Comparison of ENCODE assay signal across 8 cellular contexts in the genomic region with DNA sequence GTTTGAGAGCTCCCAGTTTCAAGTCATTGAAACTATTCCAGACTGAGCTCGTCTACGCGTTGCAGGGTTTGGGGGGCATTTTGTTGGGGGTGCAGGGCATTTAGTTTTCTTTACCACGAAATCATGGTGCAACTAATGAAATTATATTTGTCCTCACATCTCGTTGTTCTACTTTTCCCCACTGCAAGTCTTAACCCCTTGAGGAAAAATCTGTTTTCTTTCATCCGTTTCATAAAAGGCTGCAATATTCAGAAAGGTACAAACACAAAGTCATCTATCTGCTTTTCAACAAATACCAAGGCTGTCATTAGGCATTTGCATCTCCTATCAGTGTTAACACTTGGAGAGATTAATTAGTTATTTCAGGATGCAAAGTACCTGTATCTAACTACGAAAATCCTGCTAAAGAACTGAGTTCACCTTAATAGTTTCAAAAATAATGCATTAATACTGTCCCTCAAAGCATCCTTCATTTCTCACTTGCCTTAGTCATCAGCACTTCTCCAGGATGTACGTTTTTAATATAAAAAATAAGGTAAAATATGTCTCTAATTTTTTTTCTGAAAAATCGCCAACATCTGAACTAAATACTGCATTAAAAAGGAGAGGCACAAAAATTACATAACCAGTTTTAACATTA.
A peak's percentile ranks its signal among the peaks of the same experiment; 100 is the strongest.
DNase-seq lines count a peak whose midpoint lies in the region; ATAC-seq, FAIRE-seq and TF ChIP-seq lines count a peak whose summit lies in the region.

No MANE protein-coding gene starts in this region.

- H3K9ac ChIP-seq in DND-41 (ENCODE audit: low read depth, low read length), result peak overlapping the region; percentile 100
- H3K9ac ChIP-seq in OCI-LY1 (ENCODE audit: low read length), result peak overlapping the region; percentile 99

- no peaks in the 10 kb centered on the region for H4K20me1 ChIP-seq in DND-41 (ENCODE audit: insufficient read depth, low read length)
- H4K20me1 ChIP-seq in OCI-LY1 (ENCODE audit: insufficient read depth, low read length), result no peaks in the 10 kb centered on the region

- H3K4me2 ChIP-seq in DND-41 (ENCODE audit: insufficient read depth, low read length) (peak overlapping the region; percentile 81), OCI-LY1 (ENCODE audit: low read length) (peak overlapping the region; percentile 79)

- no peaks in the 10 kb centered on the region for H3K9me2 ChIP-seq in OCI-LY1 (ENCODE audit: low read depth, low read length)

- H2AFZ ChIP-seq in DND-41 (ENCODE audit: low read depth, low read length) (no peak overlapping the region), OCI-LY1 (ENCODE audit: low read length) (no peak overlapping the region)

- 0 out of 2 replicates have a peak, but pooled peaks cover 3% of the 10 kb centered on the region for H3F3A ChIP-seq in OCI-LY1 (ENCODE audit: insufficient read depth, low read length)

- FAIRE-seq in endometrium (lab: Jason Lieb, UNC), result peak; percentile 74

- TF ChIP-seq CTCF in DND-41 (IDR thresholded peaks at IDR 0.05; ENCODE audit: borderline replicate concordance, extremely low read depth, low read length, poor library complexity, severe bottlenecking) (no peak), OCI-LY1 (IDR thresholded peaks at IDR 0.05; ENCODE audit: low read length) (no peak), neutrophil (IDR thresholded peaks at IDR 0.05) (no peak)

- H3K27ac ChIP-seq in DND-41 (ENCODE audit: low read length) (peak overlapping the region; percentile 97), OCI-LY1 (ENCODE audit: low read depth, low read length, poor library complexity, severe bottlenecking) (peak overlapping the region; percentile 96), neutrophil (peak overlapping the region; percentile 94)

- ATAC-seq in DND-41 (ENCODE audit: insufficient read depth, low read depth) (no peak), GM18868 (IDR thresholded peaks at IDR 0.05; ENCODE audit: unreplicated experiment) (no peak), GM21528 (IDR thresholded peaks at IDR 0.05; ENCODE audit: low FRiP score, unreplicated experiment) (no peak)

- H3K9me3 ChIP-seq in DND-41 (ENCODE audit: insufficient read depth, low read length, severe bottlenecking) (no peaks in the 10 kb centered on the region), OCI-LY1 (ENCODE audit: low read length) (no peaks in the 10 kb centered on the region), neutrophil (no peaks in the 10 kb centered on the region)

- no peak for DNase-seq in DND-41
- no peak for DNase-seq in NCI-H1048 (lab: John Stamatoyannopoulos, UW)
- DNase-seq in NCI-H524 (lab: John Stamatoyannopoulos, UW), result no peak

- H3K4me3 ChIP-seq in DND-41 (ENCODE audit: low read depth in 1 of 2, low read length in 2 of 2) (peak overlapping the region; percentile 63 to 86), OCI-LY1 (ENCODE audit: low read depth, low read length, poor library complexity, severe bottlenecking) (peak overlapping the region; percentile 84), neutrophil (ENCODE audit: low read depth in 1 of 2, low read length in 1 of 2) (peak overlapping the region; percentile 81 to 95)

- H3K27me3 ChIP-seq in DND-41 (ENCODE audit: insufficient read depth, low read length, poor library complexity) (no peaks in the 10 kb centered on the region), OCI-LY1 (ENCODE audit: insufficient read depth, low read length) (no peaks in the 10 kb centered on the region), neutrophil (no peaks in the 10 kb centered on the region)

- peaks cover 7% of the 10 kb centered on the region for H3K36me3 ChIP-seq in DND-41 (ENCODE audit: insufficient read depth, low read length)
- H3K36me3 ChIP-seq in OCI-LY1 (ENCODE audit: insufficient read depth, low read length), result peaks cover 44% of the 10 kb centered on the region
- H3K36me3 ChIP-seq in neutrophil, result peaks cover 32% of the 10 kb centered on the region

- H3K4me1 ChIP-seq in DND-41 (ENCODE audit: insufficient read depth, low read length) (peaks cover 22% of the 10 kb centered on the region), OCI-LY1 (ENCODE audit: insufficient read depth, low read length, severe bottlenecking) (peaks cover 29% of the 10 kb centered on the region), neutrophil (ENCODE audit: control insufficient read depth in 1 of 2, insufficient read depth in 1 of 2, low read depth in 1 of 2, low read length in 1 of 2) (peaks cover 37 to 57% of the 10 kb centered on the region in 2 experiments)

- H3K79me2 ChIP-seq in DND-41 (ENCODE audit: insufficient read depth, low read length) (peaks cover 49% of the 10 kb centered on the region), OCI-LY1 (ENCODE audit: insufficient read depth, low read length) (peaks cover 54% of the 10 kb centered on the region)
